Comparison of ENCODE assay signal across 8 cellular contexts in genomic region chr2:208406474-208407451, GRCh38. TPM values are rescaled to one million over a fixed set of nuclear protein-coding genes. Genes with fewer than 3 reads are reported as not detected.
A peak's percentile ranks its signal among the peaks of the same experiment; 100 is the strongest.
DNase-seq lines count a peak whose midpoint lies in the region; ATAC-seq and TF ChIP-seq lines count a peak whose summit lies in the region.

Gene PTH2R, plus strand, starts transcription at chr2:208406792. Its CDS starts 252 bp downstream, at chr2:208407044.

- H3K27ac Mint-ChIP-seq in endodermal cell: no peak within 1 kb of the TSS
- H3K27ac Mint-ChIP-seq in activated CD4-positive, alpha-beta memory T cell treated with anti-CD3 and anti-CD28 coated beads for 36 hours: no peak within 1 kb of the TSS

- DNase-seq in DMS53 (lab: John Stamatoyannopoulos, UW) (peak; percentile 94), NCI-H2171 treated with DMSO at 0.1 percent for 48 hours (lab: John Stamatoyannopoulos, UW) (peak; percentile 71), endodermal cell (peak; percentile 87), ovary (no peak)
- no peak for DNase-seq in activated CD4-positive, alpha-beta memory T cell treated with anti-CD3 and anti-CD28 coated beads for 36 hours

- H3K36me3 Mint-ChIP-seq in endodermal cell (ENCODE audit: low read depth): no peaks in the 10 kb centered on the region
- no peaks in the 10 kb centered on the region for H3K36me3 Mint-ChIP-seq in activated CD4-positive, alpha-beta memory T cell treated with anti-CD3 and anti-CD28 coated beads for 36 hours

- H3K4me3 ChIP-seq in endodermal cell (ENCODE audit: low read length): peak within 1 kb of the TSS; percentile 78
- H3K4me3 ChIP-seq in neuron (ENCODE audit: low read length): no peak within 1 kb of the TSS
- H3K4me3 ChIP-seq in ovary: no peak within 1 kb of the TSS

- peaks cover 8% of the 10 kb centered on the region for H3K4me1 Mint-ChIP-seq in endodermal cell
- peaks cover 9% of the 10 kb centered on the region for H3K4me1 Mint-ChIP-seq in activated CD4-positive, alpha-beta memory T cell treated with anti-CD3 and anti-CD28 coated beads for 36 hours (ENCODE audit: low read depth)

- TF ChIP-seq POLR2A in ovary (IDR thresholded peaks at IDR 0.05): no peak

- intact Hi-C loops in ovary (cut with DNase I): no loop called here
- intact Hi-C loops in activated CD4-positive, alpha-beta memory T cell treated with anti-CD3 and anti-CD28 coated beads for 36 hours (cut with micrococcal nuclease): loop anchor here (10.0 kb wide), 1 partner anchor 1018 kb away; the partner anchor contains the start of gene MAP2

- H3K9me3 ChIP-seq in endodermal cell (ENCODE audit: control insufficient read depth, low read length): no peaks in the 10 kb centered on the region
- H3K9me3 ChIP-seq in neuron (ENCODE audit: low read length): no peaks in the 10 kb centered on the region
- no peaks in the 10 kb centered on the region for H3K9me3 ChIP-seq in ovary

- H3K4me1 ChIP-seq in endodermal cell (ENCODE audit: control insufficient read depth, insufficient read depth, low read length) (no peaks in the 10 kb centered on the region), neuron (ENCODE audit: insufficient read depth, low read length) (no peaks in the 10 kb centered on the region), ovary (ENCODE audit: insufficient read depth) (peaks cover 3% of the 10 kb centered on the region)

- H3K9me3 Mint-ChIP-seq in endodermal cell: no peaks in the 10 kb centered on the region
- H3K9me3 Mint-ChIP-seq in activated CD4-positive, alpha-beta memory T cell treated with anti-CD3 and anti-CD28 coated beads for 36 hours: no peaks in the 10 kb centered on the region

- no peak within 1 kb of the TSS for H3K9ac ChIP-seq in endodermal cell (ENCODE audit: extremely low read depth, low read length, poor library complexity, severe bottlenecking)

- H3K27me3 Mint-ChIP-seq in endodermal cell (ENCODE audit: insufficient read depth): peaks cover 36% of the 10 kb centered on the region
- peaks cover 52% of the 10 kb centered on the region for H3K27me3 Mint-ChIP-seq in activated CD4-positive, alpha-beta memory T cell treated with anti-CD3 and anti-CD28 coated beads for 36 hours

- POLR2A ChIA-PET in activated CD4-positive, alpha-beta memory T cell treated with anti-CD3 and anti-CD28 coated beads for 36 hours (lab: Charles Lee): no interaction called here

- CTCF ChIA-PET in activated CD4-positive, alpha-beta memory T cell treated with anti-CD3 and anti-CD28 coated beads for 36 hours (lab: Charles Lee): interaction anchor here (0.6 to 1.5 kb wide), 6 partner anchors 9 to 1554 kb away, joined by 3 to 8 read pairs (median 4); no protein-coding TSS in a partner anchor

- peak within 1 kb of the TSS; percentile 9 for H2AFZ ChIP-seq in neuron (ENCODE audit: low read depth, low read length)

- TF ChIP-seq CTCF in endodermal cell (conservative IDR thresholded peaks at IDR 0.05) (peak; percentile 47), ovary (IDR thresholded peaks at IDR 0.05) (no peak)

- H3K27me3 ChIP-seq in endodermal cell (ENCODE audit: control insufficient read depth, insufficient read depth, low read length, poor library complexity, severe bottlenecking) (peaks cover 49% of the 10 kb centered on the region), neuron (ENCODE audit: insufficient read depth, low read length) (peaks cover 32% of the 10 kb centered on the region), ovary (no peaks in the 10 kb centered on the region)

- no peaks in the 10 kb centered on the region for H3K36me3 ChIP-seq in endodermal cell (ENCODE audit: control insufficient read depth, insufficient read depth, low read length)
- H3K36me3 ChIP-seq in neuron (ENCODE audit: insufficient read depth, low read length): no peaks in the 10 kb centered on the region
- no peaks in the 10 kb centered on the region for H3K36me3 ChIP-seq in ovary

- H3K27ac ChIP-seq in endodermal cell (ENCODE audit: low read depth, low read length) (no peak within 1 kb of the TSS), ovary (no peak within 1 kb of the TSS)

- ATAC-seq in HG03457 (IDR thresholded peaks at IDR 0.05; ENCODE audit: unreplicated experiment): no peak
- no peak for ATAC-seq in GM19328 (IDR thresholded peaks at IDR 0.05; ENCODE audit: unreplicated experiment)

- WGBS in endodermal cell (ENCODE audit: insufficient coverage in 1 of 2, insufficient read length in 1 of 2), 2 experiments: 10 to 11% methylated on average over 18 to 82 of the region's 82 CpGs
- WGBS in ovary, 3 donors: 2 to 6% (median 5%) methylated on average over 62 to 82 of the region's 82 CpGs

- peak within 1 kb of the TSS; percentile 54 for H3K4me3 Mint-ChIP-seq in endodermal cell
- H3K4me3 Mint-ChIP-seq in activated CD4-positive, alpha-beta memory T cell treated with anti-CD3 and anti-CD28 coated beads for 36 hours: no peak within 1 kb of the TSS

- TF ChIP-seq EP300 in ovary (IDR thresholded peaks at IDR 0.05): no peak

RNA-seq across cellular contexts. Expression of gene PTH2R, which starts in this region (rescaled TPM):
- total RNA-seq in endodermal cell: under 1 TPM in 1 of 2 donors, not detected in 1; 0.37 TPM
- polyA plus RNA-seq in endodermal cell (2013, experiment 1 of 2): not detected
- not detected for polyA plus RNA-seq in endodermal cell (2013, experiment 2 of 2)
- under 1 TPM in 1 of 7 donors, not detected in 6; 0.08 TPM for total RNA-seq in ovary
- polyA plus RNA-seq in ovary: under 1 TPM; 0.05 to 0.07 TPM
- total RNA-seq in activated CD4-positive, alpha-beta memory T cell treated with anti-CD3 and anti-CD28 coated beads for 36 hours: under 1 TPM in 1 of 2 experiments, not detected in 1; 0.10 TPM

Comparison
In these comparisons a context has a peak if more than half of its experiments do, and no peak if none do; other contexts are left out.
1. Peak in DNase-seq and H3K4me3 ChIP-seq in endodermal cell; RNA of the gene not detected or under 1 TPM.
2. DNase-seq: peak in DMS53 (single experiment) and NCI-H2171 treated with DMSO at 0.1 percent for 48 hours (single experiment); none in ovary (0 of 5) and activated CD4-positive, alpha-beta memory T cell treated with anti-CD3 and anti-CD28 coated beads for 36 hours (single experiment).